ENCODE assay signal across 8 cellular contexts in the genomic region with DNA sequence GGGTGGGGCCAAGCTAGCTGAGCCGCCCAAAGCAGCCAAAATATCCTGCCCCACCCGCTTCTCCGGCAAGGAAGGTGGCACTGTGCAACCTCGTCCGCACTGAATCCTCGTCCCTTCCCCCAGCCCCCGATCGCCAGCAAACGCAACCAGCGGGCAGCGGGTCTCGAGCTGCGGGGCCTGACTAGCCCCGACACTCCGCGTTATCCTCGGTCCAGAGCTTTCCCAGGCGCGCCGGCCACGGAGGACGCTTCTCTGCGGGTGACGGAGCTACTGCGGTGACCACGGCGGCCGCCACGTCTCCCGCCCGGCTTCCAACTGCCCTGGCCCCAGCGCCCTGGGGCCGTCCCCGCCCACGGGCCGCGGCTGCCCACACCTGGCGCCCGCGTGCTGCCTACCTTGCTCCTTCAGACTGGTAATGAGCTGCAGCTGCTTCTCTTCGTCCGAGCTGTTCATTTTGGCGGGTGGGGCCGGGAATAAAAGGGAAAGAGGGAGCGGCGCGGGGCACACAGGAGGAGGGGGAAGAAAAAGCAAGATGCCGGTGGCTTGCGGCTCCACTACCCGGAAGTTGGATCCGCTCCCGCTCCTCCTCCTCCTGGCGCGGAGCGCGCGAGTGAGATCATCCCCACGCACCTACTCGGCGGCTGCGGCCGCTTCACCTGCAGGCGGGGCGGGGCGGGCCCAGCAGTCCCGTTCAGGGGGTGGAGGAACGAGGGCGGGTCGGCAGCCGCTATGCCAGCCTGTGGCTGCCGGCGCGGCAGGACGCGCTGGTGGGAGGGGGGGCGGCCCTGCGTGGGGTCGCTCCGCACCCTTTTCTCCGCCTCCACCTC. TPM values are rescaled to one million over a fixed set of nuclear protein-coding genes. Genes with fewer than 3 reads are reported as not detected.
DNase-seq lines count a peak whose midpoint lies in the region; ATAC-seq and TF ChIP-seq lines count a peak whose summit lies in the region.

A gene with protein sequence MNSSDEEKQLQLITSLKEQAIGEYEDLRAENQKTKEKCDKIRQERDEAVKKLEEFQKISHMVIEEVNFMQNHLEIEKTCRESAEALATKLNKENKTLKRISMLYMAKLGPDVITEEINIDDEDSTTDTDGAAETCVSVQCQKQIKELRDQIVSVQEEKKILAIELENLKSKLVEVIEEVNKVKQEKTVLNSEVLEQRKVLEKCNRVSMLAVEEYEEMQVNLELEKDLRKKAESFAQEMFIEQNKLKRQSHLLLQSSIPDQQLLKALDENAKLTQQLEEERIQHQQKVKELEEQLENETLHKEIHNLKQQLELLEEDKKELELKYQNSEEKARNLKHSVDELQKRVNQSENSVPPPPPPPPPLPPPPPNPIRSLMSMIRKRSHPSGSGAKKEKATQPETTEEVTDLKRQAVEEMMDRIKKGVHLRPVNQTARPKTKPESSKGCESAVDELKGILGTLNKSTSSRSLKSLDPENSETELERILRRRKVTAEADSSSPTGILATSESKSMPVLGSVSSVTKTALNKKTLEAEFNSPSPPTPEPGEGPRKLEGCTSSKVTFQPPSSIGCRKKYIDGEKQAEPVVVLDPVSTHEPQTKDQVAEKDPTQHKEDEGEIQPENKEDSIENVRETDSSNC (minus strand): TSS at position 561 of the 827 bp plus-strand sequence. CDS start 108 bp downstream, at position 453.

- H3K9me3 Mint-ChIP-seq in mesothelial cell of epicardium, result no peaks in the 10 kb centered on the region

- H3K4me3 ChIP-seq in epithelial cell of proximal tubule (ENCODE audit: low read depth, low read length), result peak within 1 kb of the TSS; percentile 89
- peak within 1 kb of the TSS; percentile 65 to 85 (median 75) for H3K4me3 ChIP-seq in stomach

- TF ChIP-seq EP300 in stomach (IDR thresholded peaks at IDR 0.05), result no peak

- no peak for TF ChIP-seq CTCF in epithelial cell of proximal tubule (conservative IDR thresholded peaks at IDR 0.05; ENCODE audit: low read depth, low read length)
- TF ChIP-seq CTCF in mesothelial cell of epicardium (IDR thresholded peaks at IDR 0.05; ENCODE audit: unreplicated experiment), result no peak
- TF ChIP-seq CTCF in stomach (IDR thresholded peaks at IDR 0.05), result no peak

- peaks cover 9 to 24% (median 19%) of the 10 kb centered on the region in 4 donors for H3K4me1 ChIP-seq in stomach

- peaks cover 0 to 18% (median 0%) of the 10 kb centered on the region in 3 donors for H3K27me3 ChIP-seq in stomach

- 0 to 2% (median 0%) methylated on average over 34 to 80 of the region's 80 CpGs for WGBS in stomach, 5 donors

- H3K9me3 ChIP-seq in stomach, result no peaks in the 10 kb centered on the region

- no peaks in the 10 kb centered on the region for H3K36me3 Mint-ChIP-seq in mesothelial cell of epicardium

- peak within 1 kb of the TSS; percentile 88 to 96 (median 92) for H3K27ac ChIP-seq in stomach

- no peaks in the 10 kb centered on the region for H3K36me3 ChIP-seq in stomach

- peak in 1 of 4 donors; percentile 64 for TF ChIP-seq POLR2A in stomach (IDR thresholded peaks at IDR 0.05)

- intact Hi-C loops in stomach (cut with DNase I; ENCODE audit: low total_unique reads), result no loop called here

- DNase-seq in activated CD8-positive, alpha-beta memory T cell treated with anti-CD3 and anti-CD28 coated beads, Interleukin-2, amount 50 U/mL, for 48 hours, result peak; percentile 55
- no peak for DNase-seq in activated CD8-positive, alpha-beta memory T cell treated with anti-CD3 and anti-CD28 coated beads, Interleukin-2, amount 50 U/mL, for 4 hours
- DNase-seq in NCI-H2196 (lab: John Stamatoyannopoulos, UW; ENCODE audit: unreplicated experiment), result peak; percentile 74
- DNase-seq in activated CD4-positive, alpha-beta T cell treated with anti-CD3 and anti-CD28 coated beads for 48 hours, result peak; percentile 55
- no peak for DNase-seq in epithelial cell of proximal tubule (ENCODE audit: low read depth)
- peak; percentile 69 to 85 for DNase-seq in mesothelial cell of epicardium (ENCODE audit: low spot score in 2 of 2, unreplicated experiment in 2 of 2)
- DNase-seq in stomach, result peak; percentile 94

- no peaks in the 10 kb centered on the region for H3K27me3 Mint-ChIP-seq in mesothelial cell of epicardium (ENCODE audit: low read depth)

- H3K4me1 Mint-ChIP-seq in mesothelial cell of epicardium, result peaks cover 12% of the 10 kb centered on the region

- H3K27ac Mint-ChIP-seq in mesothelial cell of epicardium, result peak within 1 kb of the TSS; percentile 87

- ATAC-seq in HG03025 (IDR thresholded peaks at IDR 0.05; ENCODE audit: low FRiP score, unreplicated experiment), result peak; percentile 40

- H3K4me3 Mint-ChIP-seq in mesothelial cell of epicardium, result peak within 1 kb of the TSS; percentile 89

RNA-seq across cellular contexts. Expression of the gene that starts here (rescaled TPM):
- total RNA-seq in epithelial cell of proximal tubule, result 13.3 and 15.9 TPM in 2 replicates
- 38.6 to 41.2 TPM (median 38.7 TPM) in 3 replicates for total RNA-seq in mesothelial cell of epicardium
- 10 to 100 TPM; 13.3 to 49.1 (median 19.3) TPM for total RNA-seq in stomach
- polyA plus RNA-seq in stomach, result 10 to 100 TPM in 1 of 3 donors, 1 to 10 TPM in 2; 7.4 to 10.2 (median 8.8) TPM

Comparison
In these comparisons a context has a peak if more than half of its experiments do, and no peak if none do; other contexts are left out.
1. DNase-seq: peak in activated CD8-positive, alpha-beta memory T cell treated with anti-CD3 and anti-CD28 coated beads, Interleukin-2, amount 50 U/mL, for 48 hours (single experiment), NCI-H2196 (single experiment), activated CD4-positive, alpha-beta T cell treated with anti-CD3 and anti-CD28 coated beads for 48 hours (single experiment), mesothelial cell of epicardium (2 of 2) and stomach (single experiment); none in activated CD8-positive, alpha-beta memory T cell treated with anti-CD3 and anti-CD28 coated beads, Interleukin-2, amount 50 U/mL, for 4 hours (single experiment) and epithelial cell of proximal tubule (single experiment).